ENCODE assay signal across 28 cellular contexts in the genomic region with DNA sequence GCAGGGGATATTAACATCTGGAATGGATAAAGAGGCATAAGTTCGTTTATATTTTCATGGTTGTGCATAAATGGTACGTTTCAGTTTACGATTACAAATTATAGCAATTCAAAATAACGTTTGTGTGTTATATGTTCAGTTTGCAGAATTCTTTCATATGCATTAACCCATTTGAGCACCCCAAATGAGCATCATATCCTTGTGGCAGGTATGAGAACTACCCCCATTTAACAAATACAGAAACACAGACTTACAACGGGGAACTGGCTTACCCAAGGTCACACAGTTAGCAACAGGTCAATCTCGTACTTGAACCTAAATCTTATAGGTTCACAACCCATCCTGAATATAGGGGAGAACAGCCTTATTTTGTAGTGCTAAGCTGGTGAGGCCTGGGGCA. TPM values are rescaled to one million over a fixed set of nuclear protein-coding genes. Genes with fewer than 3 reads are reported as not detected.
DNase-seq lines count a peak whose midpoint lies in the region; ATAC-seq, FAIRE-seq and TF ChIP-seq lines count a peak whose summit lies in the region.
"Had no signal": no experiment of that assay in that cellular context is flagged by ENCODE, and none has a peak within 500 bp of the region (broad histone marks: within the 10 kb centered on the region; RNA-seq: fewer than 3 reads in every experiment).

No MANE protein-coding gene starts in this region.

- no TSS peak for BruUV-seq in A673 (replicated peaks; lab: Mats Ljungman, UMichigan)

- DNase-seq in A673 (ENCODE audit: low spot score) (no peak), HFFc6 (no peak), chondrocyte (ENCODE audit: low spot score) (no peak), keratinocyte (ENCODE audit: low read depth, low spot score) (no peak), prostate gland (ENCODE audit: low spot score) (no peak), ascending aorta (ENCODE audit: low spot score in 2 of 2) (no peak)
- DNase-seq in naive thymus-derived CD4-positive, alpha-beta T cell = no peak
- DNase-seq in activated CD4-positive, alpha-beta T cell treated with anti-CD3 and anti-CD28 coated beads for 1 hour = no peak
- DNase-seq: activated CD8-positive, alpha-beta T cell treated with anti-CD3 and anti-CD28 coated beads for 36 hours; activated gamma-delta T cell; activated T-cell treated with anti-CD3 and anti-CD28 coated beads for 4 hours; adrenal gland; Caco-2; central memory CD4-positive, alpha-beta T cell; DND-41; erythroblast; GM23248; NCI-H1436; NCI-H526; nucleus accumbens; right cardiac atrium; stomach; transverse colon had no signal

- H3K36me3 ChIP-seq in A673 (ENCODE audit: insufficient read depth, low read length, poor library complexity, severe bottlenecking) (no peaks in the 10 kb centered on the region), keratinocyte (ENCODE audit: control insufficient read depth in 2 of 2, extremely low read depth in 1 of 2, insufficient read depth in 2 of 2, low read length in 2 of 2) (no peaks in the 10 kb centered on the region), prostate gland (no peaks in the 10 kb centered on the region), ascending aorta (no peaks in the 10 kb centered on the region)
- no peaks in the 10 kb centered on the region for H3K36me3 ChIP-seq in naive thymus-derived CD4-positive, alpha-beta T cell (ENCODE audit: control insufficient read depth in 2 of 3, insufficient read depth in 3 of 3, low read length in 3 of 3)
- H3K36me3 ChIP-seq: adrenal gland; BLaER1 treated with 17β-estradiol and CSF1 and Interleukin-3, amounts not matched to agents 10 nM and 100 nM; stomach; transverse colon had no signal

- no peak for TF ChIP-seq POLR2A in prostate gland (IDR thresholded peaks at IDR 0.05)

- H3K27ac Mint-ChIP-seq in HFFc6 (no peak overlapping the region), chondrocyte (ENCODE audit: unreplicated experiment) (no peak overlapping the region)
- no peak overlapping the region for H3K27ac Mint-ChIP-seq in naive thymus-derived CD4-positive, alpha-beta T cell
- H3K27ac Mint-ChIP-seq: activated CD8-positive, alpha-beta T cell treated with anti-CD3 and anti-CD28 coated beads for 36 hours; IgD-negative memory B cell had no signal

- POLR2A ChIA-PET in A673 (lab: Charles Lee; ENCODE audit: low non-redundant PET) = no interaction called here
- POLR2A ChIA-PET in naive thymus-derived CD4-positive, alpha-beta T cell (lab: Charles Lee) = no interaction called here

- no peaks in the 10 kb centered on the region for H3K79me2 ChIP-seq in keratinocyte (ENCODE audit: control insufficient read depth, insufficient read depth, low read length)

- H3K36me3 Mint-ChIP-seq in HFFc6 (ENCODE audit: low read depth) = no peaks in the 10 kb centered on the region
- peaks cover 12% of the 10 kb centered on the region for H3K36me3 Mint-ChIP-seq in chondrocyte (ENCODE audit: low read depth)
- H3K36me3 Mint-ChIP-seq in naive thymus-derived CD4-positive, alpha-beta T cell = no peaks in the 10 kb centered on the region
- H3K36me3 Mint-ChIP-seq: IgD-negative memory B cell had no signal

- H3K27me3 ChIP-seq in A673 (replicated peaks; ENCODE audit: insufficient read depth, low read depth, low read length, poor library complexity) (no peaks in the 10 kb centered on the region), keratinocyte (ENCODE audit: control insufficient read depth, extremely low read depth, insufficient read depth, low read length) (no peaks in the 10 kb centered on the region), prostate gland (replicated peaks; ENCODE audit: insufficient read depth) (no peaks in the 10 kb centered on the region), ascending aorta (no peaks in the 10 kb centered on the region)
- H3K27me3 ChIP-seq in naive thymus-derived CD4-positive, alpha-beta T cell (ENCODE audit: control insufficient read depth in 2 of 2, insufficient read depth in 2 of 2, low read length in 2 of 2) = no peaks in the 10 kb centered on the region
- H3K27me3 ChIP-seq: adrenal gland; BLaER1 treated with 17β-estradiol and CSF1 and Interleukin-3, amounts not matched to agents 10 nM and 100 nM; stomach; transverse colon had no signal

- WGBS in prostate gland = 80% methylated on average over 6 of the region's 6 CpGs

- no peak overlapping the region for H2AFZ ChIP-seq in keratinocyte (ENCODE audit: control insufficient read depth, low read length)
- H2AFZ ChIP-seq: GM23248 had no signal

- no peak overlapping the region for H3K9ac ChIP-seq in keratinocyte (ENCODE audit: control insufficient read depth, extremely low read depth, insufficient read depth, low read length)
- H3K9ac ChIP-seq: BLaER1 treated with 17β-estradiol and CSF1 and Interleukin-3, amounts not matched to agents 10 nM and 100 nM; GM23248 had no signal

- H3K9me1 ChIP-seq in keratinocyte (ENCODE audit: control insufficient read depth, extremely low read depth, insufficient read depth, low read length) = no peaks in the 10 kb centered on the region

- no peak overlapping the region for H3K4me3 ChIP-seq in A673 (ENCODE audit: low read depth, low read length, poor library complexity, severe bottlenecking)
- no peak overlapping the region for H3K4me3 ChIP-seq in keratinocyte (ENCODE audit: control insufficient read depth in 2 of 3, extremely low read depth in 1 of 3, insufficient read depth in 2 of 3, low read depth in 1 of 3, low read length in 3 of 3)
- no peak overlapping the region for H3K4me3 ChIP-seq in naive thymus-derived CD4-positive, alpha-beta T cell (ENCODE audit: low read length)
- H3K4me3 ChIP-seq in prostate gland = no peak overlapping the region
- H3K4me3 ChIP-seq in ascending aorta = no peak overlapping the region
- H3K4me3 ChIP-seq: adrenal gland; BLaER1 treated with 17β-estradiol and CSF1 and Interleukin-3, amounts not matched to agents 10 nM and 100 nM; GM23248; lung; stomach; transverse colon had no signal

- no peak overlapping the region for H3K27ac ChIP-seq in A673 (ENCODE audit: low read depth, low read length, poor library complexity, severe bottlenecking)
- no peak overlapping the region for H3K27ac ChIP-seq in keratinocyte (ENCODE audit: control insufficient read depth, insufficient read depth, low read length)
- no peak overlapping the region for H3K27ac ChIP-seq in naive thymus-derived CD4-positive, alpha-beta T cell (ENCODE audit: low read depth, low read length)
- H3K27ac ChIP-seq in prostate gland = no peak overlapping the region
- H3K27ac ChIP-seq in ascending aorta = no peak overlapping the region
- H3K27ac ChIP-seq: adrenal gland; BLaER1 treated with 17β-estradiol and CSF1 and Interleukin-3, amounts not matched to agents 10 nM and 100 nM; GM23248; stomach; transverse colon had no signal

- H3K4me2 ChIP-seq in keratinocyte (ENCODE audit: control insufficient read depth, extremely low read depth, insufficient read depth, low read depth, low read length) = no peak overlapping the region
- H3K4me2 ChIP-seq: BLaER1 treated with 17β-estradiol and CSF1 and Interleukin-3, amounts not matched to agents 10 nM and 100 nM had no signal

- FAIRE-seq in keratinocyte (lab: Jason Lieb, UNC) = peak; percentile 53
- FAIRE-seq: A204.1 had no signal

- H4K20me1 ChIP-seq in keratinocyte (ENCODE audit: control insufficient read depth, extremely low read depth, insufficient read depth, low read length) = no peaks in the 10 kb centered on the region
- H4K20me1 ChIP-seq: BLaER1 treated with 17β-estradiol and CSF1 and Interleukin-3, amounts not matched to agents 10 nM and 100 nM had no signal

- intact Hi-C loops in A673 (cut with micrococcal nuclease; ENCODE audit: unreplicated experiment) = loop anchor here (10.0 kb wide), 1 partner anchor 351 kb away; no protein-coding TSS in a partner anchor
- intact Hi-C loops in naive thymus-derived CD4-positive, alpha-beta T cell (cut with micrococcal nuclease) = no loop called here
- intact Hi-C loops in prostate gland (cut with DNase I) = no loop called here
- intact Hi-C loops in ascending aorta (cut with DNase I) = no loop called here

- peak; percentile 27; the same call in 1 of the 2 replicates for TF ChIP-seq CTCF in A673 (conservative IDR thresholded peaks at IDR 0.05; ENCODE audit: low read depth, low read length)
- peak; percentile 66 for TF ChIP-seq CTCF in HFFc6 (IDR thresholded peaks at IDR 0.05)
- peak; percentile 59 for TF ChIP-seq CTCF in chondrocyte (IDR thresholded peaks at IDR 0.05)
- TF ChIP-seq CTCF in keratinocyte (optimal IDR thresholded peaks at IDR 0.05 in 1 of 3, IDR thresholded peaks at IDR 0.05 in 1 of 3, conservative IDR thresholded peaks at IDR 0.05 in 1 of 3; ENCODE audit: extremely low read depth in 1 of 3, insufficient read depth in 2 of 3, low read length in 3 of 3) = peak in 1 of 3 experiments; percentile 3
- no peak for TF ChIP-seq CTCF in prostate gland (IDR thresholded peaks at IDR 0.05)
- no peak for TF ChIP-seq CTCF in ascending aorta (IDR thresholded peaks at IDR 0.05)

- H3K9me3 ChIP-seq in A673 (ENCODE audit: low read depth, low read length, poor library complexity, severe bottlenecking) (no peaks in the 10 kb centered on the region), keratinocyte (ENCODE audit: control insufficient read depth, low read depth, low read length) (no peaks in the 10 kb centered on the region), prostate gland (no peaks in the 10 kb centered on the region), ascending aorta (no peaks in the 10 kb centered on the region)
- no peaks in the 10 kb centered on the region for H3K9me3 ChIP-seq in naive thymus-derived CD4-positive, alpha-beta T cell (ENCODE audit: control insufficient read depth in 2 of 3, low read length in 3 of 3)
- H3K9me3 ChIP-seq: adrenal gland; BLaER1 treated with 17β-estradiol and CSF1 and Interleukin-3, amounts not matched to agents 10 nM and 100 nM; Caco-2; stomach; transverse colon had no signal

- CTCF ChIA-PET in A673 (lab: Charles Lee) = no interaction called here
- CTCF ChIA-PET in naive thymus-derived CD4-positive, alpha-beta T cell (lab: Charles Lee) = no interaction called here

- H3K27me3 Mint-ChIP-seq in HFFc6 (ENCODE audit: insufficient read depth) = no peaks in the 10 kb centered on the region
- no peaks in the 10 kb centered on the region for H3K27me3 Mint-ChIP-seq in chondrocyte (ENCODE audit: low read depth)
- peaks cover 13 to 22% (median 17%) of the 10 kb centered on the region in 5 donors for H3K27me3 Mint-ChIP-seq in naive thymus-derived CD4-positive, alpha-beta T cell

- ATAC-seq in naive thymus-derived CD4-positive, alpha-beta T cell = no peak
- ATAC-seq: activated CD4-positive, CD25-positive, alpha-beta regulatory T cell treated with anti-CD3 and anti-CD28 coated beads, Interleukin-2, amount 50 U/mL, for 24 hours; activated CD8-positive, alpha-beta T cell treated with anti-CD3 and anti-CD28 coated beads for 36 hours; right cardiac atrium had no signal

- H3K9me3 Mint-ChIP-seq in HFFc6 = no peaks in the 10 kb centered on the region
- no peaks in the 10 kb centered on the region for H3K9me3 Mint-ChIP-seq in chondrocyte (ENCODE audit: low read depth)
- no peaks in the 10 kb centered on the region for H3K9me3 Mint-ChIP-seq in naive thymus-derived CD4-positive, alpha-beta T cell
- H3K9me3 Mint-ChIP-seq: activated CD8-positive, alpha-beta T cell treated with anti-CD3 and anti-CD28 coated beads for 36 hours; IgD-negative memory B cell had no signal

- dilution Hi-C loops in keratinocyte (cut with MboI; ENCODE audit: extremely low pct_ligation_motif_present, low sequenced_read_pairs) = no loop called here

- H3K4me3 Mint-ChIP-seq in HFFc6 (no peak overlapping the region), chondrocyte (ENCODE audit: unreplicated experiment) (no peak overlapping the region)
- no peak overlapping the region for H3K4me3 Mint-ChIP-seq in naive thymus-derived CD4-positive, alpha-beta T cell
- H3K4me3 Mint-ChIP-seq: activated CD8-positive, alpha-beta T cell treated with anti-CD3 and anti-CD28 coated beads for 36 hours; IgD-negative memory B cell had no signal

- H3K4me1 ChIP-seq in A673 (ENCODE audit: insufficient read depth, low read length, poor library complexity, severe bottlenecking) (peaks cover 54% of the 10 kb centered on the region), keratinocyte (ENCODE audit: control insufficient read depth, extremely low read depth, insufficient read depth, low read length) (no peaks in the 10 kb centered on the region), prostate gland (replicated peaks) (no peaks in the 10 kb centered on the region), ascending aorta (peaks cover 0 to 3% of the 10 kb centered on the region in 2 donors)
- no peaks in the 10 kb centered on the region for H3K4me1 ChIP-seq in naive thymus-derived CD4-positive, alpha-beta T cell (ENCODE audit: control insufficient read depth in 2 of 2, insufficient read depth in 2 of 2, low read length in 2 of 2)
- H3K4me1 ChIP-seq: adrenal gland; BLaER1 treated with 17β-estradiol and CSF1 and Interleukin-3, amounts not matched to agents 10 nM and 100 nM; Caco-2; stomach; transverse colon had no signal

- peaks cover 47% of the 10 kb centered on the region for H3K4me1 Mint-ChIP-seq in HFFc6 (ENCODE audit: low read depth)
- peaks cover 78% of the 10 kb centered on the region for H3K4me1 Mint-ChIP-seq in chondrocyte (ENCODE audit: low read depth)
- no peaks in the 10 kb centered on the region for H3K4me1 Mint-ChIP-seq in naive thymus-derived CD4-positive, alpha-beta T cell
- H3K4me1 Mint-ChIP-seq: IgD-negative memory B cell had no signal

RNA-seq across cellular contexts. Expression of gene EDNRA, which starts 33.1 kb away (rescaled TPM):
- total RNA-seq in A673 (2021) (16.1 and 23.9 TPM in 2 replicates), chondrocyte (58.3 to 136 TPM (median 135 TPM) in 3 replicates), prostate gland (10 to 100 TPM; 17.8 to 27.3 TPM), ascending aorta (31.4 TPM)
- total RNA-seq in HFFc6 (2021; fragmentation: NEBNext Ultra II Directional; extraction: Animal tissue kit (Norgen Biotek cat#: 25700)) = 1 to 10 TPM in 5 of 6 experiments, under 1 TPM in 1; 0.83 to 3.0 (median 1.5) TPM
- polyA plus RNA-seq in keratinocyte = 5.5 to 7.8 TPM (median 6.1 TPM) in 3 replicates
- polyA plus RNA-seq in keratinocyte (2011; ENCODE audit: low read depth) = 0.20 TPM
- 1.9 and 3.3 TPM in 2 replicates for polyA plus RNA-seq in keratinocyte (2011; cell fraction: cytosol; rRNA removed)
- 8.6 and 8.9 TPM in 2 replicates for polyA plus RNA-seq in keratinocyte (2011; cell fraction: nucleus; rRNA removed)
- polyA plus RNA-seq in keratinocyte (2012; ENCODE audit: low replicate concordance) = 0.35 and 3.4 TPM in 2 replicates
- polyA minus RNA-seq in keratinocyte = 4.2 to 13.2 TPM (median 5.1 TPM) in 3 replicates
- 3.5 TPM for polyA minus RNA-seq in keratinocyte (2011; cell fraction: cytosol; rRNA and poly(A)+ RNA removed)
- polyA minus RNA-seq in keratinocyte (2011; cell fraction: nucleus; rRNA and poly(A)+ RNA removed) = 9.5 and 15.4 TPM in 2 replicates
- total RNA-seq in naive thymus-derived CD4-positive, alpha-beta T cell = not detected
- not detected for polyA plus RNA-seq in naive thymus-derived CD4-positive, alpha-beta T cell
- total RNA-seq: activated CD8-positive, alpha-beta T cell treated with anti-CD3 and anti-CD28 coated beads for 36 hours had no signal
- polyA plus RNA-seq: IgD-negative memory B cell had no signal

Comparison
In these comparisons a context has a peak if more than half of its experiments do, and no peak if none do; other contexts are left out.
1. CTCF ChIP-seq: peak in A673 (single experiment), HFFc6 (single experiment) and chondrocyte (single experiment); none in prostate gland (0 of 4) and ascending aorta (0 of 3).